ENCODE assay signal across 2 cellular contexts in the genomic region with DNA sequence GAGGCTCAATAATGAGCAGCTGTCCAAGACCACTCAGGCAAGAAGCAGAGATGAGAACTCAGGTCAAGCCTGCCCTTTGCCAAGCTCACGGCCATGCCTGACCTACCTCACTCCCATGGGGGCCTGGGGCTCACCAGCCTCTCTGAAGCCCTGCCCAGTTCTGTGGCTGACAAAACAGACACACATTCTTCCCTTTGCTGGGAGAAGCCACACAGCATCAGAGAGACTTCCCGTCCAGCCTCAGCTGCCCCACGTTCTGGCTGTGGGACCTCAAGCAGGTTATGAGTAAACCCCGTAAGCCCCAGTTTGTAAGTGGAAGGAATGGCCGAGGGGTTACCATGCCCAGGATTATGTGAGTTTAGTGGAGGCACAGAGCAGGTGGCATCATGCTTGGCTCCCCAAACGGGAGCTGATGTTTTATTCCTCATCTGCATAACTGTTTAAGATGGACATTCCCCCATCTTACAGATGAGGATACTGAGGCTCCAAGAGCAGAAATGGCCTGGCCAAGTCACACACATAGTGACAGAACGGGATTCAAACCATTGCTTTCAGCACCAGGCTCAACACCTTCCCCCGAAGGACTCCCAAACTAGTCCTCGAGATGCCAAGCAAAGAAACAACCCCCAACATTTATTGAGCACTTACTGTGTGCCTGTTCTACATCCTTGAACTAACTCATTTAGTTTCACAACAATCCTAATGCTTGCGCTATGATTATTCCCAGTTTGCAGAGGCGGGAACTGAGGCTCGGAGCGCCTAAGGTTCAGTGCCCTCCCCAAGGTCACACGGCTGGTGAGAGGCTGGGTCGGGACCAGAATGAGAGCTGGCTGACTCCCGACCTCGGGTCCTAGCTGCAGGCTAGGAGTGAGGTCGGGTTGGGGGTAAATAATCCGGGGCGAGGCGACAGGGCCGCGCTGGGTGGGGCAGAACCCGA.
TF ChIP-seq lines count a peak whose summit lies in the region.

No MANE protein-coding gene starts in this region.

TF ChIP-seq in IMR-90, 13 proteins besides CTCF, POLR2A, EP300 and RAD21:
- TF ChIP-seq FOS (IDR thresholded peaks at IDR 0.05; ENCODE audit: low read depth, low read length) (no peak), MAZ (IDR thresholded peaks at IDR 0.05; ENCODE audit: borderline replicate concordance, low read depth, low read length) (no peak), BHLHE40 (IDR thresholded peaks at IDR 0.05; ENCODE audit: low read depth, low read length) (no peak), SMC3 (IDR thresholded peaks at IDR 0.05; ENCODE audit: low read depth, low read length) (no peak), MAFK (IDR thresholded peaks at IDR 0.05; ENCODE audit: low read depth, low read length) (no peak), MXI1 (IDR thresholded peaks at IDR 0.05; ENCODE audit: borderline replicate concordance, low read depth, low read length) (no peak)
- TF ChIP-seq, protein P1, sequence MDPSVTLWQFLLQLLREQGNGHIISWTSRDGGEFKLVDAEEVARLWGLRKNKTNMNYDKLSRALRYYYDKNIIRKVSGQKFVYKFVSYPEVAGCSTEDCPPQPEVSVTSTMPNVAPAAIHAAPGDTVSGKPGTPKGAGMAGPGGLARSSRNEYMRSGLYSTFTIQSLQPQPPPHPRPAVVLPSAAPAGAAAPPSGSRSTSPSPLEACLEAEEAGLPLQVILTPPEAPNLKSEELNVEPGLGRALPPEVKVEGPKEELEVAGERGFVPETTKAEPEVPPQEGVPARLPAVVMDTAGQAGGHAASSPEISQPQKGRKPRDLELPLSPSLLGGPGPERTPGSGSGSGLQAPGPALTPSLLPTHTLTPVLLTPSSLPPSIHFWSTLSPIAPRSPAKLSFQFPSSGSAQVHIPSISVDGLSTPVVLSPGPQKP (IDR thresholded peaks at IDR 0.05; ENCODE audit: borderline replicate concordance, low read depth, low read length) = no peak

TF ChIP-seq in H1, 55 proteins besides CTCF, POLR2A, EP300 and RAD21:
- no peak for TF ChIP-seq POU5F1 (IDR thresholded peaks at IDR 0.05; ENCODE audit: low read depth, low read length)
- no peak for TF ChIP-seq RNF2 (IDR thresholded peaks at IDR 0.05; ENCODE audit: borderline replicate concordance, low read depth, low read length, missing control alignments, poor library complexity, severe bottlenecking)
- no peak for TF ChIP-seq SP1 (IDR thresholded peaks at IDR 0.05; ENCODE audit: low read depth, low read length)
- TF ChIP-seq RXRA (IDR thresholded peaks at IDR 0.05; ENCODE audit: insufficient read depth, low read depth, low read length) = no peak
- TF ChIP-seq KDM4A (IDR thresholded peaks at IDR 0.05; ENCODE audit: low read depth, low read length, severe bottlenecking) = no peak
- TF ChIP-seq FOSL1 (IDR thresholded peaks at IDR 0.05; ENCODE audit: insufficient read depth, low read depth, low read length) = no peak
- no peak for TF ChIP-seq POLR2AphosphoS5 (IDR thresholded peaks at IDR 0.05; ENCODE audit: low read depth, low read length)
- TF ChIP-seq, protein P2, sequence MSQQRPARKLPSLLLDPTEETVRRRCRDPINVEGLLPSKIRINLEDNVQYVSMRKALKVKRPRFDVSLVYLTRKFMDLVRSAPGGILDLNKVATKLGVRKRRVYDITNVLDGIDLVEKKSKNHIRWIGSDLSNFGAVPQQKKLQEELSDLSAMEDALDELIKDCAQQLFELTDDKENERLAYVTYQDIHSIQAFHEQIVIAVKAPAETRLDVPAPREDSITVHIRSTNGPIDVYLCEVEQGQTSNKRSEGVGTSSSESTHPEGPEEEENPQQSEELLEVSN (IDR thresholded peaks at IDR 0.05) = no peak
- no peak for TF ChIP-seq RBBP5 (IDR thresholded peaks at IDR 0.05; ENCODE audit: borderline replicate concordance, low read depth, low read length)
- no peak for TF ChIP-seq MAFK (IDR thresholded peaks at IDR 0.05; ENCODE audit: low read depth, low read length)
